ENCODE assay signal across 8 cellular contexts in genomic region chr5:154467655-154468354, GRCh38. TPM values are rescaled to one million over a fixed set of nuclear protein-coding genes. Genes with fewer than 3 reads are reported as not detected.
DNase-seq lines count a peak whose midpoint lies in the region; ATAC-seq and TF ChIP-seq lines count a peak whose summit lies in the region.

No MANE protein-coding gene starts in this region.

- H3K4me3 ChIP-seq in BJ (ENCODE audit: low read depth, low read length) (no peak overlapping the region), mucosa of descending colon (no peak overlapping the region)
- H3K4me3 ChIP-seq in effector memory CD4-positive, alpha-beta T cell (ENCODE audit: insufficient read depth, low read depth, low read length, poor library complexity, severe bottlenecking): no peak overlapping the region

- CTCF ChIA-PET in BJ (lab: Yijun Ruan, JAX): interaction anchor here (0.6 to 8.3 kb wide), 33 partner anchors 9 to 1935 kb away, joined by 3 to 93 read pairs (median 4); partner anchors contain the start of gene HAND1
- CTCF ChIA-PET in activated CD4-positive, alpha-beta memory T cell treated with anti-CD3 and anti-CD28 coated beads for 36 hours (lab: Charles Lee): interaction anchor here (0.6 to 6.6 kb wide), 27 partner anchors 7 to 917 kb away, joined by 3 to 89 read pairs (median 4); no protein-coding TSS in a partner anchor

- H3K36me3 Mint-ChIP-seq in activated CD4-positive, alpha-beta memory T cell treated with anti-CD3 and anti-CD28 coated beads for 36 hours: no peaks in the 10 kb centered on the region

- peaks cover 6% of the 10 kb centered on the region for H3K4me1 Mint-ChIP-seq in activated CD4-positive, alpha-beta memory T cell treated with anti-CD3 and anti-CD28 coated beads for 36 hours (ENCODE audit: low read depth)

- H3K27me3 Mint-ChIP-seq in activated CD4-positive, alpha-beta memory T cell treated with anti-CD3 and anti-CD28 coated beads for 36 hours: peaks cover 35% of the 10 kb centered on the region

- H3K27ac Mint-ChIP-seq in activated CD4-positive, alpha-beta memory T cell treated with anti-CD3 and anti-CD28 coated beads for 36 hours: no peak overlapping the region

- intact Hi-C loops in activated CD4-positive, alpha-beta memory T cell treated with anti-CD3 and anti-CD28 coated beads for 36 hours (cut with micrococcal nuclease): loop anchor here (1.0 to 5.0 kb wide), 4 partner anchors 142 to 496 kb away; no protein-coding TSS in a partner anchor
- intact Hi-C loops in mucosa of descending colon (cut with DNase I, micrococcal nuclease): loop anchor here in 1 of 2 donors (5.0 kb wide), 1 partner anchor 139 kb away; no protein-coding TSS in a partner anchor

- H3K27ac ChIP-seq in effector memory CD4-positive, alpha-beta T cell (ENCODE audit: insufficient read depth, low read length, poor library complexity, severe bottlenecking): no peak overlapping the region

- ATAC-seq in GM18909 (IDR thresholded peaks at IDR 0.05; ENCODE audit: poor library complexity, unreplicated experiment) (peak; percentile 94), HG03103 (IDR thresholded peaks at IDR 0.05; ENCODE audit: low read depth, unreplicated experiment) (peak; percentile 94), mucosa of descending colon (peak; percentile 97)

- TF ChIP-seq CTCF in BJ (IDR thresholded peaks at IDR 0.05; ENCODE audit: insufficient read depth, low read depth, low read length) (peak; percentile 94), mucosa of descending colon (IDR thresholded peaks at IDR 0.05) (peak; percentile 89)

- POLR2A ChIA-PET in BJ (lab: Charles Lee): no interaction called here
- POLR2A ChIA-PET in activated CD4-positive, alpha-beta memory T cell treated with anti-CD3 and anti-CD28 coated beads for 36 hours (lab: Charles Lee): no interaction called here

- peaks cover 21% of the 10 kb centered on the region for H3K27me3 ChIP-seq in BJ (ENCODE audit: control insufficient read depth, insufficient read depth, low read length)
- H3K27me3 ChIP-seq in effector memory CD4-positive, alpha-beta T cell (replicated peaks; ENCODE audit: control insufficient read depth, insufficient read depth, low read length, poor library complexity, severe bottlenecking): peaks cover 11% of the 10 kb centered on the region

- H3K9me3 Mint-ChIP-seq in activated CD4-positive, alpha-beta memory T cell treated with anti-CD3 and anti-CD28 coated beads for 36 hours: no peaks in the 10 kb centered on the region

- peaks cover 4% of the 10 kb centered on the region for H3K4me1 ChIP-seq in effector memory CD4-positive, alpha-beta T cell (ENCODE audit: control insufficient read depth, insufficient read depth, low read length, poor library complexity, severe bottlenecking)
- H3K4me1 ChIP-seq in mucosa of descending colon (ENCODE audit: low read depth): no peaks in the 10 kb centered on the region

- H3K9me3 ChIP-seq in effector memory CD4-positive, alpha-beta T cell (ENCODE audit: control insufficient read depth, low read length): no peaks in the 10 kb centered on the region
- no peaks in the 10 kb centered on the region for H3K9me3 ChIP-seq in mucosa of descending colon

- H3K36me3 ChIP-seq in BJ (ENCODE audit: control insufficient read depth, insufficient read depth, low read length) (no peaks in the 10 kb centered on the region), mucosa of descending colon (ENCODE audit: low read depth) (no peaks in the 10 kb centered on the region)
- H3K36me3 ChIP-seq in effector memory CD4-positive, alpha-beta T cell (ENCODE audit: control insufficient read depth, insufficient read depth, low read length): no peaks in the 10 kb centered on the region

- DNase-seq in BJ (ENCODE audit: low read depth): no peak
- DNase-seq in NCI-H446 treated with DMSO at 0.1 percent for 48 hours (lab: John Stamatoyannopoulos, UW): peak; percentile 10
- peak; percentile 84 for DNase-seq in activated CD4-positive, alpha-beta memory T cell treated with anti-CD3 and anti-CD28 coated beads for 36 hours
- peak; percentile 23 to 53 (median 31) for DNase-seq in effector memory CD4-positive, alpha-beta T cell
- peak; percentile 69 to 88 (median 83) for DNase-seq in mucosa of descending colon
- peak; percentile 37 to 60 for DNase-seq in stimulated activated CD8-positive, alpha-beta memory T cell treated with anti-CD3 and anti-CD28 coated beads, Interleukin-4, amount 100 ng/mL, for 4 hours (ENCODE audit: low read depth in 2 of 2, low spot score in 1 of 2)

- no peak overlapping the region for H3K4me3 Mint-ChIP-seq in activated CD4-positive, alpha-beta memory T cell treated with anti-CD3 and anti-CD28 coated beads for 36 hours

RNA-seq across cellular contexts. Expression of gene HAND1, which starts 10.2 kb away (rescaled TPM):
- not detected in 2 replicates for polyA plus RNA-seq in BJ (2011; rRNA removed)
- polyA minus RNA-seq in BJ (2011; rRNA and poly(A)+ RNA removed): not detected in 2 replicates
- not detected for total RNA-seq in activated CD4-positive, alpha-beta memory T cell treated with anti-CD3 and anti-CD28 coated beads for 36 hours
- 10 to 100 TPM in 1 of 3 donors, 1 to 10 TPM in 1, under 1 TPM in 1; 0.61 to 47.3 (median 1.8) TPM for total RNA-seq in mucosa of descending colon

RNA-seq across cellular contexts. Expression of gene SAP30L, which starts 22.0 kb away (rescaled TPM):
- polyA plus RNA-seq in BJ (2011; rRNA removed): 26.3 and 41.2 TPM in 2 replicates
- 12.1 and 12.9 TPM in 2 replicates for polyA minus RNA-seq in BJ (2011; rRNA and poly(A)+ RNA removed)
- 10 to 100 TPM; 32.0 to 34.2 TPM for total RNA-seq in activated CD4-positive, alpha-beta memory T cell treated with anti-CD3 and anti-CD28 coated beads for 36 hours
- total RNA-seq in mucosa of descending colon: 10 to 100 TPM; 55.0 to 65.6 (median 63.5) TPM
